In genomic region chr2:130355578-130356431, GRCh38 we compare ENCODE assay signal across 1 cellular context.
TF ChIP-seq lines count a peak whose summit lies in the region.

TSS of gene PTPN18 (plus strand) at chr2:130356056. CDS start at chr2:130356108, 52 bp downstream.

TF ChIP-seq in HEK293, 187 proteins besides CTCF, POLR2A, EP300 and RAD21 (continued from another document):
- no peak for TF ChIP-seq ZNF513 (tag by site-specific recombination; IDR thresholded peaks at IDR 0.05)
- peak; percentile 56; the same call in 1 of the 2 replicates for TF ChIP-seq ZNF76 (tag by site-specific recombination; IDR thresholded peaks at IDR 0.05; ENCODE audit: borderline replicate concordance, low read depth)
- TF ChIP-seq MYNN (tag by site-specific recombination; IDR thresholded peaks at IDR 0.05; ENCODE audit: borderline replicate concordance), result no peak
- peak; percentile 18; the same call in 1 of the 2 replicates for TF ChIP-seq KLF10 (tag by site-specific recombination; IDR thresholded peaks at IDR 0.05)
- TF ChIP-seq ZNF280D (tag by site-specific recombination; IDR thresholded peaks at IDR 0.05), result no peak
- TF ChIP-seq OSR2 (tag by site-specific recombination; IDR thresholded peaks at IDR 0.05), result no peak
- TF ChIP-seq ZNF654 (tag by site-specific recombination; IDR thresholded peaks at IDR 0.05; ENCODE audit: low read depth), result no peak
- no peak for TF ChIP-seq ZBTB17 (tag by site-specific recombination; IDR thresholded peaks at IDR 0.05)
- no peak for TF ChIP-seq ZBTB21 (tag by site-specific recombination; IDR thresholded peaks at IDR 0.05)
- TF ChIP-seq ZNF776 (tag by site-specific recombination; IDR thresholded peaks at IDR 0.05; ENCODE audit: borderline replicate concordance), result no peak
- no peak for TF ChIP-seq ZNF596 (tag by site-specific recombination; IDR thresholded peaks at IDR 0.05)
- TF ChIP-seq ZNF670 (tag by site-specific recombination; IDR thresholded peaks at IDR 0.05; ENCODE audit: low read depth), result no peak
- no peak for TF ChIP-seq ZNF132 (tag by site-specific recombination; IDR thresholded peaks at IDR 0.05; ENCODE audit: borderline replicate concordance)
- TF ChIP-seq ZSCAN18 (tag by site-specific recombination; IDR thresholded peaks at IDR 0.05), result no peak
- TF ChIP-seq ZNF48 (tag by site-specific recombination; IDR thresholded peaks at IDR 0.05), result no peak
- no peak for TF ChIP-seq TRIM28 (IDR thresholded peaks at IDR 0.05; ENCODE audit: borderline replicate concordance, low read length)
- no peak for TF ChIP-seq INSM2 (tag by site-specific recombination; IDR thresholded peaks at IDR 0.05)
- TF ChIP-seq ELK4 (IDR thresholded peaks at IDR 0.05; ENCODE audit: borderline replicate concordance, low read depth, low read length), result no peak
- 0 out of 2 replicates have a peak, but pooled peaks have one; percentile 18 for TF ChIP-seq KLF17 (tag by site-specific recombination; IDR thresholded peaks at IDR 0.05)
- peak; percentile 46 for TF ChIP-seq SP2 (tag by site-specific recombination; IDR thresholded peaks at IDR 0.05)
- peak; percentile 87; the same call in 1 of the 2 replicates for TF ChIP-seq ZBTB20 (tag by site-specific recombination; IDR thresholded peaks at IDR 0.05)
- TF ChIP-seq ZNF18 (tag by site-specific recombination; IDR thresholded peaks at IDR 0.05), result no peak
- peak; percentile 68 for TF ChIP-seq ZNF335 (tag by site-specific recombination; conservative IDR thresholded peaks at IDR 0.05)
- TF ChIP-seq ZBTB26 (tag by site-specific recombination; optimal IDR thresholded peaks at IDR 0.05), result peak; percentile 80
- no peak for TF ChIP-seq ZNF37A (tag by site-specific recombination; IDR thresholded peaks at IDR 0.05)
- no peak for TF ChIP-seq ZFP69B (tag by site-specific recombination; IDR thresholded peaks at IDR 0.05)
- TF ChIP-seq ZNF488 (tag by site-specific recombination; IDR thresholded peaks at IDR 0.05), result no peak
- no peak for TF ChIP-seq ZNF175 (tag by site-specific recombination; IDR thresholded peaks at IDR 0.05)
- no peak for TF ChIP-seq ZNF16 (tag by site-specific recombination; IDR thresholded peaks at IDR 0.05; ENCODE audit: low read depth)
- TF ChIP-seq ZNF426 (tag by site-specific recombination; IDR thresholded peaks at IDR 0.05), result no peak
- no peak for TF ChIP-seq ZNF548 (tag by site-specific recombination; IDR thresholded peaks at IDR 0.05)
- TF ChIP-seq ZNF2 (tag by site-specific recombination; IDR thresholded peaks at IDR 0.05), result no peak
- no peak for TF ChIP-seq GLI2 (tag by site-specific recombination; IDR thresholded peaks at IDR 0.05; ENCODE audit: borderline replicate concordance, low read depth)
- TF ChIP-seq ZBTB8A (tag by site-specific recombination; IDR thresholded peaks at IDR 0.05), result peak; percentile 96
- TF ChIP-seq ZNF585B (tag by site-specific recombination; IDR thresholded peaks at IDR 0.05), result no peak
